In the genomic region with DNA sequence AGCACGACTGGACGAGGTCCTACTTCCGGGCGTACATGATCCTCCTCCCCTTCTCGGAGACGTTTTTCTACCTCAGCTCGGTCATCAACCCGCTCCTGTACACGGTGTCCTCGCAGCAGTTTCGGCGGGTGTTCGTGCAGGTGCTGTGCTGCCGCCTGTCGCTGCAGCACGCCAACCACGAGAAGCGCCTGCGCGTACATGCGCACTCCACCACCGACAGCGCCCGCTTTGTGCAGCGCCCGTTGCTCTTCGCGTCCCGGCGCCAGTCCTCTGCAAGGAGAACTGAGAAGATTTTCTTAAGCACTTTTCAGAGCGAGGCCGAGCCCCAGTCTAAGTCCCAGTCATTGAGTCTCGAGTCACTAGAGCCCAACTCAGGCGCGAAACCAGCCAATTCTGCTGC, we compare ENCODE assay signal across 1 cellular context.
A peak's percentile ranks its signal among the peaks of the same experiment; 100 is the strongest.
TF ChIP-seq lines count a peak whose summit lies in the region.

No MANE protein-coding gene starts in this region.

TF ChIP-seq in K562, 482 proteins besides CTCF, POLR2A, EP300 and RAD21 (continued from another document):
- TF ChIP-seq, protein P1, sequence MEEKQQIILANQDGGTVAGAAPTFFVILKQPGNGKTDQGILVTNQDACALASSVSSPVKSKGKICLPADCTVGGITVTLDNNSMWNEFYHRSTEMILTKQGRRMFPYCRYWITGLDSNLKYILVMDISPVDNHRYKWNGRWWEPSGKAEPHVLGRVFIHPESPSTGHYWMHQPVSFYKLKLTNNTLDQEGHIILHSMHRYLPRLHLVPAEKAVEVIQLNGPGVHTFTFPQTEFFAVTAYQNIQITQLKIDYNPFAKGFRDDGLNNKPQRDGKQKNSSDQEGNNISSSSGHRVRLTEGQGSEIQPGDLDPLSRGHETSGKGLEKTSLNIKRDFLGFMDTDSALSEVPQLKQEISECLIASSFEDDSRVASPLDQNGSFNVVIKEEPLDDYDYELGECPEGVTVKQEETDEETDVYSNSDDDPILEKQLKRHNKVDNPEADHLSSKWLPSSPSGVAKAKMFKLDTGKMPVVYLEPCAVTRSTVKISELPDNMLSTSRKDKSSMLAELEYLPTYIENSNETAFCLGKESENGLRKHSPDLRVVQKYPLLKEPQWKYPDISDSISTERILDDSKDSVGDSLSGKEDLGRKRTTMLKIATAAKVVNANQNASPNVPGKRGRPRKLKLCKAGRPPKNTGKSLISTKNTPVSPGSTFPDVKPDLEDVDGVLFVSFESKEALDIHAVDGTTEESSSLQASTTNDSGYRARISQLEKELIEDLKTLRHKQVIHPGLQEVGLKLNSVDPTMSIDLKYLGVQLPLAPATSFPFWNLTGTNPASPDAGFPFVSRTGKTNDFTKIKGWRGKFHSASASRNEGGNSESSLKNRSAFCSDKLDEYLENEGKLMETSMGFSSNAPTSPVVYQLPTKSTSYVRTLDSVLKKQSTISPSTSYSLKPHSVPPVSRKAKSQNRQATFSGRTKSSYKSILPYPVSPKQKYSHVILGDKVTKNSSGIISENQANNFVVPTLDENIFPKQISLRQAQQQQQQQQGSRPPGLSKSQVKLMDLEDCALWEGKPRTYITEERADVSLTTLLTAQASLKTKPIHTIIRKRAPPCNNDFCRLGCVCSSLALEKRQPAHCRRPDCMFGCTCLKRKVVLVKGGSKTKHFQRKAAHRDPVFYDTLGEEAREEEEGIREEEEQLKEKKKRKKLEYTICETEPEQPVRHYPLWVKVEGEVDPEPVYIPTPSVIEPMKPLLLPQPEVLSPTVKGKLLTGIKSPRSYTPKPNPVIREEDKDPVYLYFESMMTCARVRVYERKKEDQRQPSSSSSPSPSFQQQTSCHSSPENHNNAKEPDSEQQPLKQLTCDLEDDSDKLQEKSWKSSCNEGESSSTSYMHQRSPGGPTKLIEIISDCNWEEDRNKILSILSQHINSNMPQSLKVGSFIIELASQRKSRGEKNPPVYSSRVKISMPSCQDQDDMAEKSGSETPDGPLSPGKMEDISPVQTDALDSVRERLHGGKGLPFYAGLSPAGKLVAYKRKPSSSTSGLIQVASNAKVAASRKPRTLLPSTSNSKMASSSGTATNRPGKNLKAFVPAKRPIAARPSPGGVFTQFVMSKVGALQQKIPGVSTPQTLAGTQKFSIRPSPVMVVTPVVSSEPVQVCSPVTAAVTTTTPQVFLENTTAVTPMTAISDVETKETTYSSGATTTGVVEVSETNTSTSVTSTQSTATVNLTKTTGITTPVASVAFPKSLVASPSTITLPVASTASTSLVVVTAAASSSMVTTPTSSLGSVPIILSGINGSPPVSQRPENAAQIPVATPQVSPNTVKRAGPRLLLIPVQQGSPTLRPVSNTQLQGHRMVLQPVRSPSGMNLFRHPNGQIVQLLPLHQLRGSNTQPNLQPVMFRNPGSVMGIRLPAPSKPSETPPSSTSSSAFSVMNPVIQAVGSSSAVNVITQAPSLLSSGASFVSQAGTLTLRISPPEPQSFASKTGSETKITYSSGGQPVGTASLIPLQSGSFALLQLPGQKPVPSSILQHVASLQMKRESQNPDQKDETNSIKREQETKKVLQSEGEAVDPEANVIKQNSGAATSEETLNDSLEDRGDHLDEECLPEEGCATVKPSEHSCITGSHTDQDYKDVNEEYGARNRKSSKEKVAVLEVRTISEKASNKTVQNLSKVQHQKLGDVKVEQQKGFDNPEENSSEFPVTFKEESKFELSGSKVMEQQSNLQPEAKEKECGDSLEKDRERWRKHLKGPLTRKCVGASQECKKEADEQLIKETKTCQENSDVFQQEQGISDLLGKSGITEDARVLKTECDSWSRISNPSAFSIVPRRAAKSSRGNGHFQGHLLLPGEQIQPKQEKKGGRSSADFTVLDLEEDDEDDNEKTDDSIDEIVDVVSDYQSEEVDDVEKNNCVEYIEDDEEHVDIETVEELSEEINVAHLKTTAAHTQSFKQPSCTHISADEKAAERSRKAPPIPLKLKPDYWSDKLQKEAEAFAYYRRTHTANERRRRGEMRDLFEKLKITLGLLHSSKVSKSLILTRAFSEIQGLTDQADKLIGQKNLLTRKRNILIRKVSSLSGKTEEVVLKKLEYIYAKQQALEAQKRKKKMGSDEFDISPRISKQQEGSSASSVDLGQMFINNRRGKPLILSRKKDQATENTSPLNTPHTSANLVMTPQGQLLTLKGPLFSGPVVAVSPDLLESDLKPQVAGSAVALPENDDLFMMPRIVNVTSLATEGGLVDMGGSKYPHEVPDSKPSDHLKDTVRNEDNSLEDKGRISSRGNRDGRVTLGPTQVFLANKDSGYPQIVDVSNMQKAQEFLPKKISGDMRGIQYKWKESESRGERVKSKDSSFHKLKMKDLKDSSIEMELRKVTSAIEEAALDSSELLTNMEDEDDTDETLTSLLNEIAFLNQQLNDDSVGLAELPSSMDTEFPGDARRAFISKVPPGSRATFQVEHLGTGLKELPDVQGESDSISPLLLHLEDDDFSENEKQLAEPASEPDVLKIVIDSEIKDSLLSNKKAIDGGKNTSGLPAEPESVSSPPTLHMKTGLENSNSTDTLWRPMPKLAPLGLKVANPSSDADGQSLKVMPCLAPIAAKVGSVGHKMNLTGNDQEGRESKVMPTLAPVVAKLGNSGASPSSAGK (IDR thresholded peaks at IDR 0.05): peak; percentile 40; the same call in 1 of the 2 replicates
- no peak for TF ChIP-seq GTF2E2 (tag; IDR thresholded peaks at IDR 0.05)
- TF ChIP-seq NRF1 (conservative IDR thresholded peaks at IDR 0.05 in 1 of 2, IDR thresholded peaks at IDR 0.05 in 1 of 2): peak; percentile 52 to 56
- peak; percentile 46; the same call in 1 of the 2 replicates for TF ChIP-seq L3MBTL2 (IDR thresholded peaks at IDR 0.05)
- no peak for TF ChIP-seq JUND (IDR thresholded peaks at IDR 0.05; ENCODE audit: borderline replicate concordance, low read depth, low read length)
- TF ChIP-seq JUND (tag; IDR thresholded peaks at IDR 0.05; ENCODE audit: borderline replicate concordance, low read depth, low read length): no peak
- TF ChIP-seq, protein P2, sequence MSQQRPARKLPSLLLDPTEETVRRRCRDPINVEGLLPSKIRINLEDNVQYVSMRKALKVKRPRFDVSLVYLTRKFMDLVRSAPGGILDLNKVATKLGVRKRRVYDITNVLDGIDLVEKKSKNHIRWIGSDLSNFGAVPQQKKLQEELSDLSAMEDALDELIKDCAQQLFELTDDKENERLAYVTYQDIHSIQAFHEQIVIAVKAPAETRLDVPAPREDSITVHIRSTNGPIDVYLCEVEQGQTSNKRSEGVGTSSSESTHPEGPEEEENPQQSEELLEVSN (IDR thresholded peaks at IDR 0.05; ENCODE audit: borderline replicate concordance in 1 of 2, extremely low read depth in 1 of 2, insufficient read depth in 1 of 2, insufficient read length in 1 of 2, low read depth in 1 of 2, low read length in 1 of 2, poor library complexity in 1 of 2, severe bottlenecking in 1 of 2): peak in 1 of 2 experiments; percentile 45
- no peak for TF ChIP-seq ETS2 (tag; IDR thresholded peaks at IDR 0.05; ENCODE audit: borderline replicate concordance, poor library complexity, severe bottlenecking)
- no peak for TF ChIP-seq CBX5 (IDR thresholded peaks at IDR 0.05; ENCODE audit: borderline replicate concordance, low read depth)
- no peak for TF ChIP-seq ZKSCAN3 (CRISPR knock-in tag; IDR thresholded peaks at IDR 0.05)
